In the genomic region with DNA sequence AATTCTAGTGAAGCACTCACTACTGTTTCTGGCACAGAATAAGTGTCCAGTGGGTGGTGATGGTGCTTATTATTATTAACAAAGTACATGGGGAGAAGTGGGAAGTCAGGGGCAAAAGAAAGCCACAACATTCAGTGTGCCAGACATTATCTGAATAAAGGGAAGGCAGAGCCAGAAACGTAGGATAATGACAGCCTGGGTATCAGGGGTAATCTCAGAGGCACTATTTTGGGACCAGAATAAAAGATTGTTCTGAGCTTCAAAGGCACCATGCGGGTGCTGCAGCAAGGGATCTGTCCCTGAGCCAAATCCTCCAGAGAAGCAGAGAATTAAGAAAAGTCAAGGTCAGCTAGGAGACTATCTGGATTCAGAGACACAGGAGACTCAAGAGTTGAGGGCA, we compare ENCODE assay signal across 18 cellular contexts.
"Had no signal": no experiment of that assay in that cellular context is flagged by ENCODE, and none has a peak within 500 bp of the region (broad histone marks: within the 10 kb centered on the region; RNA-seq: fewer than 3 reads in every experiment).

No MANE protein-coding gene starts in this region.

- H3K27ac Mint-ChIP-seq: activated naive CD4-positive, alpha-beta T cell treated with anti-CD3 and anti-CD28 coated beads for 36 hours; natural killer cell treated with Interleukin-12 subunit alpha and Interleukin-12 subunit beta and Interleukin-15 and Interleukin-18, amount 100 ng/mL, for 72 hours had no signal

- H3K27ac ChIP-seq: brain microvascular endothelial cell, prostate gland, upper lobe of left lung had no signal

- H3K9me3 Mint-ChIP-seq: activated naive CD4-positive, alpha-beta T cell treated with anti-CD3 and anti-CD28 coated beads for 36 hours; natural killer cell treated with Interleukin-12 subunit alpha and Interleukin-12 subunit beta and Interleukin-15 and Interleukin-18, amount 100 ng/mL, for 72 hours had no signal

- H3K27me3 ChIP-seq: brain microvascular endothelial cell, upper lobe of left lung had no signal

- H3K27me3 Mint-ChIP-seq: natural killer cell treated with Interleukin-12 subunit alpha and Interleukin-12 subunit beta and Interleukin-15 and Interleukin-18, amount 100 ng/mL, for 72 hours had no signal

- DNase-seq: activated CD4-positive, alpha-beta T cell treated with anti-CD3 and anti-CD28 coated beads for 1 hour; activated CD4-positive, alpha-beta T cell treated with anti-CD3 and anti-CD28 coated beads, Interleukin-2, amount 50 U/mL, for 48 hours; activated CD8-positive, alpha-beta memory T cell treated with anti-CD3 and anti-CD28 coated beads, Interleukin-2, amount 50 U/mL, for 48 hours; activated naive CD4-positive, alpha-beta T cell treated with anti-CD3 and anti-CD28 coated beads for 36 hours; amniotic stem cell; brain microvascular endothelial cell; immature natural killer cell; mammary epithelial cell; mucosa of descending colon; nucleus accumbens; stimulated activated CD4-positive, alpha-beta T cell treated with anti-CD3 and anti-CD28 coated beads, Interleukin-2, amount 100 ng/mL, for 24 hours; stimulated activated naive CD4-positive, alpha-beta T cell; T1000; upper lobe of left lung had no signal

- H3K4me3 ChIP-seq: mucosa of descending colon, prostate gland, upper lobe of left lung had no signal

- H3K36me3 ChIP-seq: brain microvascular endothelial cell, prostate gland, upper lobe of left lung had no signal

- H3K9me3 ChIP-seq: mucosa of descending colon, prostate gland, upper lobe of left lung had no signal

- H3K4me1 ChIP-seq: prostate gland, upper lobe of left lung had no signal

- H3K4me3 Mint-ChIP-seq: activated naive CD4-positive, alpha-beta T cell treated with anti-CD3 and anti-CD28 coated beads for 36 hours; immature natural killer cell; natural killer cell treated with Interleukin-12 subunit alpha and Interleukin-12 subunit beta and Interleukin-15 and Interleukin-18, amount 100 ng/mL, for 72 hours had no signal

- ATAC-seq: esophagus mucosa; mucosa of descending colon; natural killer cell treated with Interleukin-12 subunit alpha and Interleukin-12 subunit beta and Interleukin-15 and Interleukin-18, amount 100 ng/mL, for 72 hours; sciatic nerve had no signal

- H3K36me3 Mint-ChIP-seq: natural killer cell treated with Interleukin-12 subunit alpha and Interleukin-12 subunit beta and Interleukin-15 and Interleukin-18, amount 100 ng/mL, for 72 hours had no signal
